In genomic region chr6:18528084-18528743, GRCh38 we compare ENCODE assay signal across 9 cellular contexts.
DNase-seq lines count a peak whose midpoint lies in the region; ATAC-seq, FAIRE-seq and TF ChIP-seq lines count a peak whose summit lies in the region.
"Had no signal": no experiment of that assay in that cellular context is flagged by ENCODE, and none has a peak within 500 bp of the region (broad histone marks: within the 10 kb centered on the region; RNA-seq: fewer than 3 reads in every experiment).

No MANE protein-coding gene starts in this region.

- no peaks in the 10 kb centered on the region for H3K36me3 ChIP-seq in KMS-11 (ENCODE audit: insufficient read depth)

- no peaks in the 10 kb centered on the region for H3K4me1 ChIP-seq in KMS-11 (ENCODE audit: low read depth, poor library complexity, severe bottlenecking)

- no peak overlapping the region for H2AFZ ChIP-seq in KMS-11 (ENCODE audit: low read depth)

- no peaks in the 10 kb centered on the region for H3K27me3 ChIP-seq in KMS-11 (ENCODE audit: insufficient read depth, low read depth)

- DNase-seq in AG10803 (ENCODE audit: low read depth) (peak; percentile 11), RPMI8226 (peak; percentile 33), frontal cortex (ENCODE audit: low spot score in 2 of 2) (no peak), GM20000 (ENCODE audit: low spot score) (no peak)
- no peak for DNase-seq in activated CD8-positive, alpha-beta memory T cell treated with anti-CD3 and anti-CD28 coated beads, Interleukin-2, amount 50 U/mL, for 4 hours
- no peak for DNase-seq in stimulated activated CD8-positive, alpha-beta memory T cell treated with anti-CD3 and anti-CD28 coated beads, Interleukin-4, amount 100 ng/mL, for 48 hours

- TF ChIP-seq CTCF in AG10803 (conservative IDR thresholded peaks at IDR 0.05; ENCODE audit: low read length): peak; percentile 45
- peak; percentile 57 for TF ChIP-seq CTCF in KMS-11 (conservative IDR thresholded peaks at IDR 0.05; ENCODE audit: low read depth, low read length)
- TF ChIP-seq CTCF in GM20000 (IDR thresholded peaks at IDR 0.05; ENCODE audit: extremely low read depth, missing control alignments): no peak

- H3K9ac ChIP-seq in KMS-11: no peak overlapping the region

- no peak overlapping the region for H3K27ac ChIP-seq in KMS-11
- H3K27ac ChIP-seq: skin epidermis had no signal

- no peaks in the 10 kb centered on the region for H3K79me2 ChIP-seq in KMS-11 (ENCODE audit: insufficient read depth, low read depth)

- no peak overlapping the region for H3K4me2 ChIP-seq in KMS-11

- no peak overlapping the region for H3K4me3 ChIP-seq in AG10803 (ENCODE audit: low read length)
- H3K4me3 ChIP-seq in KMS-11 (IDR thresholded peaks at IDR 0.05; ENCODE audit: insufficient read depth, low read depth, low read length): no peak overlapping the region
- H3K4me3 ChIP-seq: skin epidermis had no signal

- no peak for ATAC-seq in GM21381 (IDR thresholded peaks at IDR 0.05; ENCODE audit: unreplicated experiment)

- peak; percentile 84 for FAIRE-seq in frontal cortex (lab: Jason Lieb, UNC)

- H4K20me1 ChIP-seq in KMS-11 (ENCODE audit: insufficient read depth): no peaks in the 10 kb centered on the region

Comparison
In these comparisons a context has a peak if more than half of its experiments do, and no peak if none do; other contexts are left out.
1. DNase-seq: peak in AG10803 (single experiment) and RPMI8226 (single experiment); none in frontal cortex (0 of 2), activated CD8-positive, alpha-beta memory T cell treated with anti-CD3 and anti-CD28 coated beads, Interleukin-2, amount 50 U/mL, for 4 hours (single experiment), stimulated activated CD8-positive, alpha-beta memory T cell treated with anti-CD3 and anti-CD28 coated beads, Interleukin-4, amount 100 ng/mL, for 48 hours (single experiment) and GM20000 (single experiment).